ENCODE assay signal across 11 cellular contexts in genomic region chr21:32371913-32372314, GRCh38. TPM values are rescaled to one million over a fixed set of nuclear protein-coding genes. Genes with fewer than 3 reads are reported as not detected.
DNase-seq lines count a peak whose midpoint lies in the region; ATAC-seq, FAIRE-seq and TF ChIP-seq lines count a peak whose summit lies in the region.
"Had no signal": no experiment of that assay in that cellular context is flagged by ENCODE, and none has a peak within 500 bp of the region (broad histone marks: within the 10 kb centered on the region; RNA-seq: fewer than 3 reads in every experiment).

No MANE protein-coding gene starts in this region.

- 81% methylated on average over 6 of the region's 6 CpGs for WGBS in liver
- WGBS in HepG2 (ENCODE audit: low lambda C conversion rate): 91% methylated on average over 5 of the region's 6 CpGs

- H3K4me3 ChIP-seq in liver (ENCODE audit: low read depth in 1 of 3, low read length in 3 of 3) (no peak overlapping the region), HepG2 (replicated peaks in 1 of 3; ENCODE audit: insufficient read depth in 1 of 3, low read depth in 2 of 3, low read length in 3 of 3) (no peak overlapping the region), breast epithelium (no peak overlapping the region), Peyer's patch (no peak overlapping the region)

- BruUV-seq in HepG2 (replicated peaks; lab: Mats Ljungman, UMichigan): no TSS peak

- no peaks in the 10 kb centered on the region for H3K79me2 ChIP-seq in HepG2 (ENCODE audit: insufficient read depth, low read length)

- peaks cover 32% of the 10 kb centered on the region for H3K36me3 Mint-ChIP-seq in mesothelial cell of epicardium

- in situ Hi-C loops in HepG2 (cut with HindIII; ENCODE audit: extremely low pct_ligation_motif_present, low pct_unique_long_range_greater_than_20kb): no loop called here

- TF ChIP-seq EP300 in HepG2 (IDR thresholded peaks at IDR 0.05; ENCODE audit: low read depth in 2 of 2, low read length in 2 of 2) (no peak), HepG2 (CRISPR knock-in tag; IDR thresholded peaks at IDR 0.05; ENCODE audit: borderline replicate concordance) (no peak)

- no peaks in the 10 kb centered on the region for H3K27me3 Mint-ChIP-seq in mesothelial cell of epicardium (ENCODE audit: low read depth)

- H3K4me1 ChIP-seq in liver (ENCODE audit: control insufficient read depth in 4 of 4, insufficient read depth in 4 of 4, low read length in 3 of 4): no peaks in the 10 kb centered on the region
- peaks cover 17% of the 10 kb centered on the region for H3K4me1 ChIP-seq in HepG2 (ENCODE audit: insufficient read depth, low read length)
- H3K4me1 ChIP-seq in breast epithelium: peaks cover 0 to 8% of the 10 kb centered on the region in 2 donors
- no peaks in the 10 kb centered on the region for H3K4me1 ChIP-seq in Peyer's patch

- intact Hi-C loops in HepG2 (cut with micrococcal nuclease; ENCODE audit: unreplicated experiment) (no loop called here), breast epithelium (cut with DNase I; ENCODE audit: low total_unique reads) (no loop called here)

- H3K36me3 ChIP-seq in liver (ENCODE audit: control insufficient read depth in 4 of 4, insufficient read depth in 3 of 4, low read depth in 1 of 4, low read length in 3 of 4): peaks cover 10 to 65% (median 25%) of the 10 kb centered on the region in 4 donors
- H3K36me3 ChIP-seq in HepG2 (replicated peaks in 1 of 2; ENCODE audit: control insufficient read depth in 1 of 2, insufficient read depth in 2 of 2, low read length in 2 of 2): peaks cover 26 to 80% of the 10 kb centered on the region in 2 experiments
- H3K36me3 ChIP-seq in breast epithelium: no peaks in the 10 kb centered on the region
- peaks cover 0 to 40% (median 3%) of the 10 kb centered on the region in 3 donors for H3K36me3 ChIP-seq in Peyer's patch

- TF ChIP-seq CTCF in liver (IDR thresholded peaks at IDR 0.05; ENCODE audit: low read depth, low read length, missing input control): no peak
- no peak for TF ChIP-seq CTCF in HepG2 (CRISPR knock-in tag; IDR thresholded peaks at IDR 0.05)
- TF ChIP-seq CTCF in breast epithelium (IDR thresholded peaks at IDR 0.05): no peak
- TF ChIP-seq CTCF in mesothelial cell of epicardium (IDR thresholded peaks at IDR 0.05; ENCODE audit: unreplicated experiment): no peak
- no peak for TF ChIP-seq CTCF in Peyer's patch (IDR thresholded peaks at IDR 0.05)

- H3K9me3 Mint-ChIP-seq in mesothelial cell of epicardium: no peaks in the 10 kb centered on the region

- ATAC-seq in HepG2 (no peak), GM21786 (IDR thresholded peaks at IDR 0.05; ENCODE audit: unreplicated experiment) (no peak), GM21529 (IDR thresholded peaks at IDR 0.05; ENCODE audit: unreplicated experiment) (no peak)

- H3K4me2 ChIP-seq in HepG2 (ENCODE audit: low read depth, low read length): no peak overlapping the region

- H3K27ac Mint-ChIP-seq in mesothelial cell of epicardium: peak overlapping the region; percentile 62

- H3K4me1 Mint-ChIP-seq in mesothelial cell of epicardium: peaks cover 18% of the 10 kb centered on the region

- no peak overlapping the region for H3K4me3 Mint-ChIP-seq in mesothelial cell of epicardium

- no peaks in the 10 kb centered on the region for H4K20me1 ChIP-seq in HepG2 (ENCODE audit: insufficient read depth, low read length)

- H3K9ac ChIP-seq in liver (ENCODE audit: low read depth in 1 of 2, low read length in 2 of 2) (no peak overlapping the region), HepG2 (ENCODE audit: insufficient read depth, low read depth, low read length) (no peak overlapping the region)

- H3K27ac ChIP-seq in liver (ENCODE audit: low read depth in 1 of 2, low read length in 2 of 2) (peak overlapping the region in 1 of 2 donors; percentile 1), HepG2 (ENCODE audit: extremely low read length, insufficient read depth, low read length) (no peak overlapping the region), breast epithelium (peak overlapping the region; percentile 87 to 91), Peyer's patch (peak overlapping the region in 2 of 4 donors; percentile 40 to 56)

- no peak overlapping the region for H2AFZ ChIP-seq in HepG2 (ENCODE audit: low read length)

- DNase-seq in HepG2 (ENCODE audit: low spot score): no peak
- DNase-seq in breast epithelium (ENCODE audit: low spot score in 2 of 2): peak in 1 of 2 donors; percentile 50
- DNase-seq in mesothelial cell of epicardium (ENCODE audit: low spot score in 2 of 2, unreplicated experiment in 2 of 2): no peak
- no peak for DNase-seq in Peyer's patch
- DNase-seq in KG1 (lab: John Stamatoyannopoulos, UW): no peak
- DNase-seq: activated gamma-delta T cell treated with Interleukin-2 at 50 U/mL for 16 hours, NCI-H146, nucleus accumbens had no signal

- CTCF ChIA-PET in HepG2 (lab: Yijun Ruan, JAX; ENCODE audit: low intra/inter-chr PET ratio, low total read pairs): no interaction called here

- TF ChIP-seq RAD21 in liver (IDR thresholded peaks at IDR 0.05): no peak
- no peak for TF ChIP-seq RAD21 in HepG2 (CRISPR knock-in tag; IDR thresholded peaks at IDR 0.05)

- POLR2A ChIA-PET in HepG2 (lab: Yijun Ruan, JAX): no interaction called here

- TF ChIP-seq POLR2A in HepG2 (IDR thresholded peaks at IDR 0.05; ENCODE audit: insufficient read depth in 1 of 2, low read depth in 2 of 2, low read length in 2 of 2) (no peak), breast epithelium (IDR thresholded peaks at IDR 0.05) (no peak), Peyer's patch (IDR thresholded peaks at IDR 0.05) (no peak)

- FAIRE-seq in HepG2 (lab: Jason Lieb, UNC): no peak

- H3K9me3 ChIP-seq in liver (ENCODE audit: control insufficient read depth in 4 of 4, low read length in 3 of 4) (no peaks in the 10 kb centered on the region), HepG2 (ENCODE audit: low read length) (no peaks in the 10 kb centered on the region), breast epithelium (no peaks in the 10 kb centered on the region), Peyer's patch (no peaks in the 10 kb centered on the region)

- H3K27me3 ChIP-seq in liver (ENCODE audit: control insufficient read depth in 4 of 4, insufficient read depth in 4 of 4, low read length in 3 of 4) (no peaks in the 10 kb centered on the region), HepG2 (ENCODE audit: control insufficient read depth in 1 of 2, insufficient read depth in 2 of 2, low read length in 2 of 2) (no peaks in the 10 kb centered on the region), breast epithelium (no peaks in the 10 kb centered on the region), Peyer's patch (no peaks in the 10 kb centered on the region)

RNA-seq across cellular contexts. Expression of gene URB1, which starts 20.9 kb away (rescaled TPM):
- total RNA-seq in liver: 10 to 100 TPM in 1 of 2 donors, 1 to 10 TPM in 1; 9.6 to 14.5 TPM
- 1 to 10 TPM; 2.8 to 4.6 TPM for polyA plus RNA-seq in liver
- 13.5 and 16.7 TPM in 2 replicates for total RNA-seq in HepG2 (2016; rRNA removed; fragmentation: Illumina TruSeq; extraction: Trizol)
- 2.1 TPM in 2 replicates for total RNA-seq in HepG2 (2016; cell fraction: cytosol; rRNA removed; fragmentation: Illumina TruSeq; extraction: Trizol; ENCODE audit: low read depth)
- total RNA-seq in HepG2 (2016; cell fraction: insoluble cytoplasmic fraction; rRNA removed; fragmentation: Illumina TruSeq; extraction: Trizol): 13.4 and 17.6 TPM in 2 replicates
- total RNA-seq in HepG2 (2016; cell fraction: membrane; rRNA removed; fragmentation: Illumina TruSeq; extraction: Trizol): 3.8 and 5.4 TPM in 2 replicates
- 31.3 and 34.7 TPM in 2 replicates for total RNA-seq in HepG2 (2016; cell fraction: nucleus; rRNA removed; fragmentation: Illumina TruSeq; extraction: Trizol)
- 4.5 and 5.8 TPM in 2 replicates for polyA plus RNA-seq in HepG2 (2011; rRNA removed)
- 2.6 and 2.7 TPM in 2 replicates for polyA plus RNA-seq in HepG2 (2011; cell fraction: cytosol; rRNA removed)
- polyA plus RNA-seq in HepG2 (2011; cell fraction: nucleus; rRNA removed): 12.4 and 12.6 TPM in 2 replicates
- polyA plus RNA-seq in HepG2 (2012): 7.4 and 8.5 TPM in 2 replicates
- polyA plus RNA-seq in HepG2 (2016; cell fraction: cytosol; fragmentation: Illumina TruSeq; extraction: Trizol; ENCODE audit: low read depth): 0.38 and 0.41 TPM in 2 replicates
- polyA plus RNA-seq in HepG2 (2016; cell fraction: insoluble cytoplasmic fraction; fragmentation: Illumina TruSeq; extraction: Trizol; ENCODE audit: low read depth): 5.2 and 6.4 TPM in 2 replicates
- polyA plus RNA-seq in HepG2 (2016; cell fraction: membrane; fragmentation: Illumina TruSeq; extraction: Trizol; ENCODE audit: low read depth): 0.81 and 1.0 TPM in 2 replicates
- 18.2 and 19.9 TPM in 2 replicates for polyA plus RNA-seq in HepG2 (2016; cell fraction: nucleus; fragmentation: Illumina TruSeq; extraction: Trizol; ENCODE audit: insufficient read depth, low read depth)
- 19.4 and 24.1 TPM in 2 replicates for polyA minus RNA-seq in HepG2 (2011; rRNA and poly(A)+ RNA removed; ENCODE audit: low replicate concordance)
- 7.3 and 7.6 TPM in 2 replicates for polyA minus RNA-seq in HepG2 (2011; cell fraction: cytosol; rRNA and poly(A)+ RNA removed)
- 29.5 and 29.8 TPM in 2 replicates for polyA minus RNA-seq in HepG2 (2011; cell fraction: nucleus; rRNA and poly(A)+ RNA removed)
- total RNA-seq in breast epithelium: 10 to 100 TPM; 12.8 to 22.2 (median 20.6) TPM
- 21.8 to 23.4 TPM (median 22.2 TPM) in 3 replicates for total RNA-seq in mesothelial cell of epicardium
- total RNA-seq in Peyer's patch: 10 to 100 TPM in 3 of 4 donors, 1 to 10 TPM in 1; 4.4 to 14.9 (median 11.0) TPM

RNA-seq across cellular contexts. Expression of gene EVA1C, which starts 40.6 kb away (rescaled TPM):
- total RNA-seq in liver (1 to 10 TPM in 1 of 2 donors, under 1 TPM in 1; 0.47 to 3.3 TPM), HepG2 (2016; rRNA removed; fragmentation: Illumina TruSeq; extraction: Trizol) (0.29 TPM in 1 of 2 replicates, not detected in the other), breast epithelium (10 to 100 TPM; 30.2 to 69.8 (median 58.5) TPM), mesothelial cell of epicardium (2.1 to 3.8 TPM (median 3.1 TPM) in 3 replicates), Peyer's patch (10 to 100 TPM; 22.4 to 35.1 (median 30.3) TPM)
- polyA plus RNA-seq in liver (1 to 10 TPM; 1.8 to 3.1 TPM), HepG2 (2011; rRNA removed) (0.33 and 0.34 TPM in 2 replicates)
- not detected in 2 replicates for total RNA-seq in HepG2 (2016; cell fraction: cytosol; rRNA removed; fragmentation: Illumina TruSeq; extraction: Trizol; ENCODE audit: low read depth)
- not detected in 2 replicates for total RNA-seq in HepG2 (2016; cell fraction: insoluble cytoplasmic fraction; rRNA removed; fragmentation: Illumina TruSeq; extraction: Trizol)
- total RNA-seq in HepG2 (2016; cell fraction: membrane; rRNA removed; fragmentation: Illumina TruSeq; extraction: Trizol): 0.14 TPM in 1 of 2 replicates, not detected in the other
- total RNA-seq in HepG2 (2016; cell fraction: nucleus; rRNA removed; fragmentation: Illumina TruSeq; extraction: Trizol): not detected in 2 replicates
- 0.40 and 0.54 TPM in 2 replicates for polyA plus RNA-seq in HepG2 (2011; cell fraction: cytosol; rRNA removed)
- 0.12 and 0.55 TPM in 2 replicates for polyA plus RNA-seq in HepG2 (2011; cell fraction: nucleus; rRNA removed)
- 0.67 and 0.79 TPM in 2 replicates for polyA plus RNA-seq in HepG2 (2012)
- polyA plus RNA-seq in HepG2 (2016; cell fraction: cytosol; fragmentation: Illumina TruSeq; extraction: Trizol; ENCODE audit: low read depth): 0.09 TPM in 1 of 2 replicates, not detected in the other
- polyA plus RNA-seq in HepG2 (2016; cell fraction: insoluble cytoplasmic fraction; fragmentation: Illumina TruSeq; extraction: Trizol; ENCODE audit: low read depth): not detected in 2 replicates
- polyA plus RNA-seq in HepG2 (2016; cell fraction: membrane; fragmentation: Illumina TruSeq; extraction: Trizol; ENCODE audit: low read depth): 0.22 TPM in 1 of 2 replicates, not detected in the other
- polyA plus RNA-seq in HepG2 (2016; cell fraction: nucleus; fragmentation: Illumina TruSeq; extraction: Trizol; ENCODE audit: insufficient read depth, low read depth): not detected in 2 replicates
- polyA minus RNA-seq in HepG2 (2011; rRNA and poly(A)+ RNA removed; ENCODE audit: low replicate concordance): 1.4 and 58.2 TPM in 2 replicates
- not detected in 2 replicates for polyA minus RNA-seq in HepG2 (2011; cell fraction: cytosol; rRNA and poly(A)+ RNA removed)
- polyA minus RNA-seq in HepG2 (2011; cell fraction: nucleus; rRNA and poly(A)+ RNA removed): 0.52 TPM in 1 of 2 replicates, not detected in the other
